ENCODE assay signal across 31 cellular contexts in the genomic region with DNA sequence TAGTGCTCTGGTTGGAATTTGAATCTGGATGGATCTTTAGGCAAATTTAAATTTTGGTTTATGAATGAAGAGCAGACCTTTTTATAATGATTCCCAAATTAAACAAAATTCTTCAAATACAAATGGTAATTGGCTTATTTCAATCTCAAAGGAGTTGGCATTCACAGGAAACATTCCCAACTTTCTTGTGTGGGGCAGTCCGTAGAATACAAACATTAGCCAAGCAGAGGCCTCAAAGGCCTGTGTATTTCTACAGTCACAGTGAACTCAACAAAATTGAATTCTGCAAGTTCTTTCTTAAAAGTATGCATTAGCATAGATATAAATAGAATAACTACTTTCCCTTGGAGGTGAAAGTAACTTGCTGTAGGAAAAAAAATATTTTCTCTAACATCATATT.
"Had no signal": no experiment of that assay in that cellular context is flagged by ENCODE, and none has a peak within 500 bp of the region (broad histone marks: within the 10 kb centered on the region; RNA-seq: fewer than 3 reads in every experiment).

No MANE protein-coding gene starts in this region.

- DNase-seq: activated CD4-positive, alpha-beta memory T cell treated with anti-CD3 and anti-CD28 coated beads, Interleukin-2, amount 10 ng/mL, durations not matched to agents 7 days and 5 days; activated CD4-positive, alpha-beta T cell treated with anti-CD3 and anti-CD28 coated beads for 1 hour; activated CD4-positive, alpha-beta T cell treated with anti-CD3 and anti-CD28 coated beads for 4 hours; activated CD4-positive, alpha-beta T cell treated with anti-CD3 and anti-CD28 coated beads, Interleukin-2, amount 10 ng/mL, durations not matched to agents 7 days and 5 days; activated CD4-positive, alpha-beta T cell treated with anti-CD3 and anti-CD28 coated beads, Interleukin-2, amount 50 U/mL, for 4 hours; activated CD8-positive, alpha-beta memory T cell treated with anti-CD3 and anti-CD28 coated beads, Interleukin-2, amount 50 U/mL, for 48 hours; activated gamma-delta T cell; activated naive CD4-positive, alpha-beta T cell; activated naive CD4-positive, alpha-beta T cell treated with anti-CD3 and anti-CD28 coated beads, Interleukin-2, amount 10 ng/mL, durations not matched to agents 7 days and 5 days; activated naive CD8-positive, alpha-beta T cell treated with anti-CD3 and anti-CD28 coated beads, Interleukin-2, amount 10 ng/mL, durations not matched to agents 7 days and 5 days; activated T-cell treated with anti-CD3 and anti-CD28 coated beads for 4 hours; activated T-cell treated with anti-CD3 and anti-CD28 coated beads, Interleukin-2, amount 50 U/mL, for 24 hours; activated T-cell treated with anti-CD3 and anti-CD28 coated beads, Interleukin-2, amount 50 U/mL, for 72 hours; central memory CD4-positive, alpha-beta T cell; dorsolateral prefrontal cortex; effector memory CD4-positive, alpha-beta T cell; endodermal cell; foreskin fibroblast; T-helper 1 cell; T-helper 17 cell; T1000; WERI-Rb-1 had no signal

- ATAC-seq: activated naive CD4-positive, alpha-beta T cell treated with anti-CD3 and anti-CD28 coated beads, Interleukin-2, amount 50 U/mL, for 72 hours; activated T-cell treated with anti-CD3 and anti-CD28 coated beads, Interleukin-2, amount 50 U/mL, for 72 hours; esophagus mucosa; T-helper 17 cell had no signal

- H3K4me3 Mint-ChIP-seq: activated CD4-positive, alpha-beta memory T cell treated with anti-CD3 and anti-CD28 coated beads, Interleukin-2, amount 10 ng/mL, durations not matched to agents 7 days and 5 days; activated CD4-positive, alpha-beta T cell treated with anti-CD3 and anti-CD28 coated beads, Interleukin-2, amount 10 ng/mL, durations not matched to agents 7 days and 5 days; activated naive CD4-positive, alpha-beta T cell treated with anti-CD3 and anti-CD28 coated beads, Interleukin-2, amount 10 ng/mL, durations not matched to agents 7 days and 5 days; activated naive CD8-positive, alpha-beta T cell treated with anti-CD3 and anti-CD28 coated beads, Interleukin-2, amount 10 ng/mL, durations not matched to agents 7 days and 5 days; activated T-cell treated with anti-CD3 and anti-CD28 coated beads, Interleukin-2, amount 50 U/mL, for 24 hours; activated T-cell treated with anti-CD3 and anti-CD28 coated beads, Interleukin-2, amount 50 U/mL, for 72 hours; dendritic cell treated with granulocyte-macrophage colony-stimulating factor and Interleukin-4, amounts not matched to agents 40 ng/mL and 50 ng/mL, for 4 days; endodermal cell; T-helper 17 cell; T-helper 2 cell treated with Interferon-gamma antibody and Interleukin-4, amounts not matched to agents 5 μg/mL and 100 μg/mL, for 36 hours had no signal

- H3K27me3 ChIP-seq: ascending aorta, breast epithelium, cardiac muscle cell, dorsolateral prefrontal cortex had no signal

- H3K27ac ChIP-seq: ascending aorta, breast epithelium, cardiac muscle cell, coronary artery, WERI-Rb-1 had no signal

- H3K36me3 Mint-ChIP-seq: activated naive CD4-positive, alpha-beta T cell treated with anti-CD3 and anti-CD28 coated beads, Interleukin-2, amount 10 ng/mL, durations not matched to agents 7 days and 5 days; activated naive CD4-positive, alpha-beta T cell treated with anti-CD3 and anti-CD28 coated beads, Interleukin-2, amount 50 U/mL, for 72 hours; activated naive CD8-positive, alpha-beta T cell treated with anti-CD3 and anti-CD28 coated beads, Interleukin-2, amount 10 ng/mL, durations not matched to agents 7 days and 5 days; brain had no signal

- H3K9me3 ChIP-seq: ascending aorta, breast epithelium had no signal

- H3K27me3 Mint-ChIP-seq: activated CD4-positive, alpha-beta memory T cell treated with anti-CD3 and anti-CD28 coated beads, Interleukin-2, amount 10 ng/mL, durations not matched to agents 7 days and 5 days; activated CD4-positive, alpha-beta T cell treated with anti-CD3 and anti-CD28 coated beads, Interleukin-2, amount 10 ng/mL, durations not matched to agents 7 days and 5 days; activated naive CD4-positive, alpha-beta T cell treated with anti-CD3 and anti-CD28 coated beads, Interleukin-2, amount 10 ng/mL, durations not matched to agents 7 days and 5 days; activated naive CD8-positive, alpha-beta T cell treated with anti-CD3 and anti-CD28 coated beads, Interleukin-2, amount 10 ng/mL, durations not matched to agents 7 days and 5 days; activated T-cell treated with anti-CD3 and anti-CD28 coated beads, Interleukin-2, amount 50 U/mL, for 24 hours; brain; dendritic cell treated with granulocyte-macrophage colony-stimulating factor and Interleukin-4, amounts not matched to agents 40 ng/mL and 50 ng/mL, for 4 days; T-helper 17 cell had no signal

- H3K4me1 ChIP-seq: ascending aorta, breast epithelium had no signal

- H3K27ac Mint-ChIP-seq: activated CD4-positive, alpha-beta memory T cell treated with anti-CD3 and anti-CD28 coated beads, Interleukin-2, amount 10 ng/mL, durations not matched to agents 7 days and 5 days; activated CD4-positive, alpha-beta T cell treated with anti-CD3 and anti-CD28 coated beads, Interleukin-2, amount 10 ng/mL, durations not matched to agents 7 days and 5 days; activated naive CD4-positive, alpha-beta T cell treated with anti-CD3 and anti-CD28 coated beads, Interleukin-2, amount 10 ng/mL, durations not matched to agents 7 days and 5 days; activated naive CD4-positive, alpha-beta T cell treated with anti-CD3 and anti-CD28 coated beads, Interleukin-2, amount 50 U/mL, for 72 hours; activated naive CD8-positive, alpha-beta T cell treated with anti-CD3 and anti-CD28 coated beads, Interleukin-2, amount 10 ng/mL, durations not matched to agents 7 days and 5 days; activated T-cell treated with anti-CD3 and anti-CD28 coated beads, Interleukin-2, amount 50 U/mL, for 24 hours; activated T-cell treated with anti-CD3 and anti-CD28 coated beads, Interleukin-2, amount 50 U/mL, for 72 hours; dendritic cell treated with granulocyte-macrophage colony-stimulating factor and Interleukin-4, amounts not matched to agents 40 ng/mL and 50 ng/mL, for 4 days; endodermal cell; T-helper 17 cell; T-helper 2 cell treated with Interferon-gamma antibody and Interleukin-4, amounts not matched to agents 5 μg/mL and 100 μg/mL, for 36 hours had no signal

- H3K4me1 Mint-ChIP-seq: activated CD4-positive, alpha-beta memory T cell treated with anti-CD3 and anti-CD28 coated beads, Interleukin-2, amount 10 ng/mL, durations not matched to agents 7 days and 5 days; activated CD4-positive, alpha-beta T cell treated with anti-CD3 and anti-CD28 coated beads, Interleukin-2, amount 10 ng/mL, durations not matched to agents 7 days and 5 days; activated naive CD4-positive, alpha-beta T cell treated with anti-CD3 and anti-CD28 coated beads, Interleukin-2, amount 10 ng/mL, durations not matched to agents 7 days and 5 days; activated naive CD8-positive, alpha-beta T cell treated with anti-CD3 and anti-CD28 coated beads, Interleukin-2, amount 10 ng/mL, durations not matched to agents 7 days and 5 days; brain; endodermal cell; T-helper 17 cell had no signal

- H3K9me3 Mint-ChIP-seq: activated CD4-positive, alpha-beta T cell treated with anti-CD3 and anti-CD28 coated beads, Interleukin-2, amount 10 ng/mL, durations not matched to agents 7 days and 5 days; activated naive CD4-positive, alpha-beta T cell treated with anti-CD3 and anti-CD28 coated beads, Interleukin-2, amount 10 ng/mL, durations not matched to agents 7 days and 5 days; activated T-cell treated with anti-CD3 and anti-CD28 coated beads, Interleukin-2, amount 50 U/mL, for 24 hours; endodermal cell had no signal

- H3K36me3 ChIP-seq: ascending aorta, breast epithelium, cardiac muscle cell, WERI-Rb-1 had no signal

- H3K4me3 ChIP-seq: ascending aorta, breast epithelium, cardiac muscle cell, coronary artery, dorsolateral prefrontal cortex had no signal
